In the genomic region with DNA sequence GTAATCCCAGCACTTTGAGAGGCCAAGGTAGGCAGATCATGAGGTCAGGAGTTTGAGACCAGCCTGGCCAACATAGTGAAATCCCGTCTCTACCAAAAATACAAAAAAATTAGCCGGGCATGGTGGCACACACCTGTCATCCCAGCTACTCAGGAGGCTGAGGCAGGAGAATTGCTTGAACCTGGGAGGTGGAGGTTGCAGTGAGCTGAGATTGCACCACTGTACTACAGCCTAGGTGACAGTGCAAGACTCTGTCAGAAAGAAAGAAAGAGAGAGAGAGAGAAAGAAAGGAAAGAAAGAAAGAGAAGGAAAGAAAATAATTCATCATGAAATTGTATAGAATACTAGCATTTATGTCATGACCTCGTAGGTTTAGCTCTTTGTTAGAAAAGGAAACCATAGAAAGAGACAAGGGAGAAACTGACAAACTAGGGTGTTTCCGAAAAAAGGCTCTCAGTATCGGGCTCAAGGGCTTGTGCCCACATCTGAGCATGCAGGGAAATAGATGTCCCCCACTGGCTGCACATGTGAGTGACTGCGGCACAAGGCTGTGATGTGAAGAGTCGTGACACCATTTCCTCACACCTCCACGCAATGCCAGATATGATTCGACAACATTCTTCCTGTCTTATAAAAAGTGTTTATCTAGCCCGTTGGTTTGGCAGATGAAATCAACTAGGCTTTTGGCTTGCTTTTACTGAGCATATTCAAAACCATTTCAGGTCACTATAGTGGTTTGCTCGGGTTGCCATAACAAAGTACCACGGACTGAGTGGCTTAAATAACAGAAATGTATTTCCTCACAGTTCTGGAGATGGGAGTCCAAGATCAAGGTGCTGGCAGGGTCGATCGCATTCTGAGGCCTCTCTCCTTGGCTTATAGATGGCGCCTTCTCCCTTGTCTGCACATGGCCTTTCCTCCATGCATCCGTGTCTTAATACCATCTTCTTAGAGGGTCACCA, we compare ENCODE assay signal across 8 cellular contexts. TPM values are rescaled to one million over a fixed set of nuclear protein-coding genes. Genes with fewer than 3 reads are reported as not detected.
DNase-seq lines count a peak whose midpoint lies in the region; ATAC-seq and TF ChIP-seq lines count a peak whose summit lies in the region.

No MANE protein-coding gene starts in this region.

- H3K4me3 ChIP-seq in GM12864 (ENCODE audit: low read depth, low read length) (peak overlapping the region; percentile 87), dorsolateral prefrontal cortex (peak overlapping the region in 53 of 59 donors; percentile 0 to 67 (median 47))

- DNase-seq in GM12864 (ENCODE audit: low read depth) (peak; percentile 78), dorsolateral prefrontal cortex (peak in 1 of 10 donors; percentile 18), DMS 273 (lab: John Stamatoyannopoulos, UW; ENCODE audit: unreplicated experiment) (no peak), SHP77 (lab: John Stamatoyannopoulos, UW) (no peak)
- DNase-seq in activated CD4-positive, alpha-beta T cell treated with anti-CD3 and anti-CD28 coated beads for 24 hours (ENCODE audit: low read depth in 2 of 2) = peak; percentile 56
- peak; percentile 57 to 69 for DNase-seq in stimulated activated CD4-positive, alpha-beta T cell treated with anti-CD3 and anti-CD28 coated beads, Interleukin-12 subunit alpha, Interleukin-12 subunit beta, amount 100 ng/mL, for 24 hours (ENCODE audit: low read depth in 2 of 2)

- H3K27ac ChIP-seq in dorsolateral prefrontal cortex = peak overlapping the region in 55 of 59 donors; percentile 36 to 95 (median 85)

- intact Hi-C loops in dorsolateral prefrontal cortex (cut with DNase I) = loop anchor here in 1 of 2 donors (10.0 kb wide), 1 partner anchor 95 kb away; no protein-coding TSS in a partner anchor

- TF ChIP-seq CTCF in GM12864 (IDR thresholded peaks at IDR 0.05; ENCODE audit: low read depth, low read length, missing control alignments) (no peak), dorsolateral prefrontal cortex (IDR thresholded peaks at IDR 0.05 in 54 of 56, conservative IDR thresholded peaks at IDR 0.05 in 2 of 56; ENCODE audit: low read depth in 1 of 56, partially characterized antibody in 56 of 56) (no peak)

- H3K27me3 ChIP-seq in dorsolateral prefrontal cortex = no peaks in the 10 kb centered on the region

- ATAC-seq in HG02973 (IDR thresholded peaks at IDR 0.05; ENCODE audit: unreplicated experiment) (peak; percentile 44), GM19467 (IDR thresholded peaks at IDR 0.05; ENCODE audit: unreplicated experiment) (no peak)

RNA-seq across cellular contexts. Expression of a gene that starts 2.0 kb away (rescaled TPM):
- total RNA-seq in dorsolateral prefrontal cortex = 100 to 1,000 TPM in 7 of 120 experiments, 10 to 100 TPM in 113; 11.7 to 140 (median 43.8) TPM

RNA-seq across cellular contexts. Expression of a gene that starts 34.1 kb away (rescaled TPM):
- 10 to 100 TPM; 32.6 to 61.5 (median 43.9) TPM for total RNA-seq in dorsolateral prefrontal cortex

Comparison
In these comparisons a context has a peak if more than half of its experiments do, and no peak if none do; other contexts are left out.
1. DNase-seq: peak in GM12864 (single experiment), activated CD4-positive, alpha-beta T cell treated with anti-CD3 and anti-CD28 coated beads for 24 hours (2 of 2) and stimulated activated CD4-positive, alpha-beta T cell treated with anti-CD3 and anti-CD28 coated beads, Interleukin-12 subunit alpha, Interleukin-12 subunit beta, amount 100 ng/mL, for 24 hours (2 of 2); none in DMS 273 (single experiment) and SHP77 (0 of 2).